10 cellular contexts compared by ENCODE assay signal in the genomic region with DNA sequence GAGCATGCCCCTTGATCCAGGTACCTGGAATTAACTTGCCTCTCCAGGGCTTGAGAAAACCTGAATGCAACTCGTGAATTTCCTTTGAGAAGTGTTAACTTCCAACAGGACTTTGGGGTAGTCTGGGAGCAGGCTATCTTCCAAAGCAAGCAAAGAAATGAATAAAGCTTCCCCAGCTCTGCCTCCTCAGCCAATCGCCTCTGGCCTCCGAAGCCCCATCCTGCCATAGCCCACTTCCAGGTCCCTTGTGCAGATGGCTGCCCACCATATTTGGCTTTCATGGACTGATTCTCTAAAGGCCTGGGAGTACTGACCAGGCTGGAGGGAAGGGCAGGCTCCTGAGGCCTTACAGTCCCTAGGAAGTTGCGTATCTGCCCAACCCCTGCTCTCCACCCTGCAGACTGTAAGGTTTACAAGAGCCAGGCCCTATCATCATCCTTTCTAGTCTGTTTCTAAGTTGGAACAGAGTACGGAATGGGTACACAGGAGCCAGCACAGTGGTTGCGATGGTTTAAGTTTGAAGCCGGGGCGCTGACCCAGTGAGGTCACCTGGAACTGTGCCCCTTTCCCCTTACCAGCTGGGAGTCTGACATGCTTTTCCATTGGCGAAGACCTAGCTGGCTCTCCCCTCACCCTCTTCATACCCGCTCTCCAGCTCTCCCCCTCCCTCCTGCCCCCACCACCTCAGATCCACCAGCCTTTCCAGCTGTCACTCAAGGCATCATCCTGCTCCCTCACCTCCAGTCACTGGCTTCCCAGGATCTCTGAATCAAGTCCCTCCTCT. TPM values are rescaled to one million over a fixed set of nuclear protein-coding genes. Genes with fewer than 3 reads are reported as not detected.
A peak's percentile ranks its signal among the peaks of the same experiment; 100 is the strongest.
DNase-seq lines count a peak whose midpoint lies in the region; ATAC-seq and TF ChIP-seq lines count a peak whose summit lies in the region.
"Had no signal": no experiment of that assay in that cellular context is flagged by ENCODE, and none has a peak within 500 bp of the region (broad histone marks: within the 10 kb centered on the region; RNA-seq: fewer than 3 reads in every experiment).

No MANE protein-coding gene starts in this region.

- no peaks in the 10 kb centered on the region for H3K27me3 ChIP-seq in AG04450 (ENCODE audit: control insufficient read depth, insufficient read depth, low read length)
- no peaks in the 10 kb centered on the region for H3K27me3 ChIP-seq in Karpas-422 (ENCODE audit: low read length)

- H3K36me3 ChIP-seq in Karpas-422 (ENCODE audit: insufficient read depth, low read length): no peaks in the 10 kb centered on the region

- H3K9me3 ChIP-seq in AG04450 (ENCODE audit: control insufficient read depth, insufficient read depth, low read length): no peaks in the 10 kb centered on the region; the same call in 1 of the 2 replicates
- no peaks in the 10 kb centered on the region for H3K9me3 ChIP-seq in Karpas-422 (ENCODE audit: low read length)

- no peaks in the 10 kb centered on the region for H3K9me3 Mint-ChIP-seq in chondrocyte (ENCODE audit: low read depth)
- no peaks in the 10 kb centered on the region for H3K9me3 Mint-ChIP-seq in nephron progenitor cell

- ATAC-seq in GM21737 (IDR thresholded peaks at IDR 0.05; ENCODE audit: unreplicated experiment): no peak
- no peak for ATAC-seq in GM18907 (IDR thresholded peaks at IDR 0.05; ENCODE audit: unreplicated experiment)

- no peaks in the 10 kb centered on the region for H3K9me2 ChIP-seq in Karpas-422 (replicated peaks; ENCODE audit: insufficient read depth, low read length)

- no peaks in the 10 kb centered on the region for H4K20me1 ChIP-seq in Karpas-422 (ENCODE audit: insufficient read depth, low read depth, low read length)

- peak overlapping the region; percentile 93; the same call in 1 of the 2 replicates for H3K4me3 ChIP-seq in AG04450 (ENCODE audit: low read depth, low read length)
- peak overlapping the region; percentile 83 for H3K4me3 ChIP-seq in Karpas-422 (ENCODE audit: low read length)

- peaks cover 45% of the 10 kb centered on the region for H3K4me1 ChIP-seq in Karpas-422 (ENCODE audit: low read length)

- H3K36me3 Mint-ChIP-seq in chondrocyte (ENCODE audit: low read depth): no peaks in the 10 kb centered on the region
- H3K36me3 Mint-ChIP-seq in nephron progenitor cell (ENCODE audit: low read depth): no peaks in the 10 kb centered on the region

- H3K9ac ChIP-seq in Karpas-422 (ENCODE audit: low read length): peak overlapping the region; percentile 94

- peak overlapping the region; percentile 73 for H3K4me2 ChIP-seq in Karpas-422 (ENCODE audit: low read depth, low read length, poor library complexity, severe bottlenecking)

- CTCF ChIA-PET in AG04450 (lab: Charles Lee): interaction anchor here (0.8 to 2.5 kb wide), 20 partner anchors 7 to 60 kb away, joined by 3 to 19 read pairs (median 5); no protein-coding TSS in a partner anchor

- H3K27ac ChIP-seq in AG04450 (ENCODE audit: low read depth, low read length): no peak overlapping the region
- H3K27ac ChIP-seq in Karpas-422 (ENCODE audit: low read length): no peak overlapping the region

- H3K79me2 ChIP-seq in Karpas-422 (ENCODE audit: low read length): peaks cover 38% of the 10 kb centered on the region

- POLR2A ChIA-PET in AG04450 (lab: Yijun Ruan, JAX): interaction anchor here (1.3 to 1.9 kb wide), 3 partner anchors 10 to 20 kb away, joined by 4 to 8 read pairs (median 7); no protein-coding TSS in a partner anchor

- H2AFZ ChIP-seq in Karpas-422 (ENCODE audit: low read length): no peak overlapping the region

- H3K27me3 Mint-ChIP-seq in chondrocyte (ENCODE audit: low read depth) (no peaks in the 10 kb centered on the region), nephron progenitor cell (ENCODE audit: low read depth, poor library complexity) (peaks cover 18% of the 10 kb centered on the region)

- peaks cover 83% of the 10 kb centered on the region for H3K4me1 Mint-ChIP-seq in chondrocyte (ENCODE audit: low read depth)
- peaks cover 53% of the 10 kb centered on the region for H3K4me1 Mint-ChIP-seq in nephron progenitor cell

- no peak for TF ChIP-seq CTCF in AG04450 (IDR thresholded peaks at IDR 0.05; ENCODE audit: low read depth, low read length)
- TF ChIP-seq CTCF in chondrocyte (IDR thresholded peaks at IDR 0.05): no peak
- TF ChIP-seq CTCF in nephron progenitor cell (IDR thresholded peaks at IDR 0.05): no peak

- peak overlapping the region; percentile 98 for H3K27ac Mint-ChIP-seq in chondrocyte (ENCODE audit: unreplicated experiment)
- no peak overlapping the region for H3K27ac Mint-ChIP-seq in nephron progenitor cell

- H3K4me3 Mint-ChIP-seq in chondrocyte (ENCODE audit: unreplicated experiment): peak overlapping the region; percentile 85
- peak overlapping the region; percentile 97 for H3K4me3 Mint-ChIP-seq in nephron progenitor cell

- no peak for DNase-seq in AG04450 (ENCODE audit: low read depth, low spot score)
- no peak for DNase-seq in Karpas-422
- no peak for DNase-seq in chondrocyte (ENCODE audit: low spot score)
- no peak for DNase-seq in nephron progenitor cell
- no peak for DNase-seq in germinal center (ENCODE audit: low spot score)
- DNase-seq in NCI-H526 treated with DMSO at 0.1 percent for 48 hours (lab: John Stamatoyannopoulos, UW): no peak
- DNase-seq: NCI-H187 treated with DMSO at 0.1 percent for 48 hours; stimulated activated CD4-positive, alpha-beta T cell treated with anti-CD3 and anti-CD28 coated beads, Interleukin-4, amount 100 ng/mL, for 1 hour had no signal

RNA-seq across cellular contexts. Expression of a gene that starts 1.1 kb away (rescaled TPM):
- 7.6 and 12.5 TPM in 2 replicates for polyA plus RNA-seq in AG04450 (2011; rRNA removed)
- polyA minus RNA-seq in AG04450 (2011; rRNA and poly(A)+ RNA removed): 22.0 and 22.5 TPM in 2 replicates
- 15.4 and 21.5 TPM in 2 replicates for total RNA-seq in Karpas-422 (2014; rRNA removed; shearing (Covaris generic); ENCODE audit: low replicate concordance)
- 38.8 to 44.3 TPM (median 40.0 TPM) in 3 replicates for total RNA-seq in chondrocyte

RNA-seq across cellular contexts. Expression of a gene that starts 1.3 kb away (rescaled TPM):
- polyA plus RNA-seq in AG04450 (2011; rRNA removed): 7.3 and 10.0 TPM in 2 replicates
- 5.0 and 6.3 TPM in 2 replicates for polyA minus RNA-seq in AG04450 (2011; rRNA and poly(A)+ RNA removed)
- 2.3 and 5.4 TPM in 2 replicates for total RNA-seq in Karpas-422 (2014; rRNA removed; shearing (Covaris generic); ENCODE audit: low replicate concordance)
- total RNA-seq in chondrocyte: 18.0 to 26.4 TPM (median 18.9 TPM) in 3 replicates
